In genomic region chr2:203878060-203878459, GRCh38 we compare ENCODE assay signal across 27 cellular contexts. TPM values are rescaled to one million over a fixed set of nuclear protein-coding genes. Genes with fewer than 3 reads are reported as not detected.
A peak's percentile ranks its signal among the peaks of the same experiment; 100 is the strongest.
DNase-seq lines count a peak whose midpoint lies in the region; ATAC-seq, FAIRE-seq and TF ChIP-seq lines count a peak whose summit lies in the region.
"Had no signal": no experiment of that assay in that cellular context is flagged by ENCODE, and none has a peak within 500 bp of the region (broad histone marks: within the 10 kb centered on the region; RNA-seq: fewer than 3 reads in every experiment).

No MANE protein-coding gene starts in this region.

- no peak for TF ChIP-seq EP300 in K562 (IDR thresholded peaks at IDR 0.05; ENCODE audit: low read length)

- DNase-seq in activated CD4-positive, CD25-positive, alpha-beta regulatory T cell (lab: John Stamatoyannopoulos, UW): no peak
- DNase-seq in GM23248 (peak; percentile 56), K562 (ENCODE audit: extremely low read depth in 1 of 4, low spot score in 3 of 4) (no peak), renal cortical epithelial cell (ENCODE audit: low read depth) (peak; percentile 8), NCI-H524 (lab: John Stamatoyannopoulos, UW) (no peak)
- DNase-seq: activated CD4-positive, alpha-beta T cell treated with anti-CD3 and anti-CD28 coated beads, Interleukin-2, amount 50 U/mL, for 1 hour; activated CD8-positive, alpha-beta memory T cell treated with anti-CD3 and anti-CD28 coated beads, Interleukin-2, amount 50 U/mL, for 4 hours; amniotic stem cell; heart right ventricle; MM.1S; NCI-H1417 treated with DMSO at 0.1 percent for 48 hours; NCI-H2171; NCI-H82; posterior cingulate gyrus; SHP77; sigmoid colon; stimulated activated CD8-positive, alpha-beta memory T cell treated with anti-CD3 and anti-CD28 coated beads, Interleukin-4, amount 100 ng/mL, for 48 hours; substantia nigra; upper lobe of right lung had no signal

- H3K36me3 ChIP-seq in GM23248 (ENCODE audit: low read depth) (no peaks in the 10 kb centered on the region), K562 (ENCODE audit: control insufficient read depth, insufficient read depth, low read length) (no peaks in the 10 kb centered on the region)
- H3K36me3 ChIP-seq: heart right ventricle, sigmoid colon, upper lobe of right lung had no signal

- no peaks in the 10 kb centered on the region for H3K9me1 ChIP-seq in K562 (ENCODE audit: control insufficient read depth, insufficient read depth, low read length)

- H3K27me3 ChIP-seq in GM23248 (replicated peaks; ENCODE audit: insufficient read depth) (peaks cover 31% of the 10 kb centered on the region; the same call in 1 of the 2 replicates), K562 (ENCODE audit: control insufficient read depth in 2 of 2, insufficient read depth in 2 of 2, low read length in 2 of 2) (no peaks in the 10 kb centered on the region; a peak in 1 of 5 replicates)
- H3K27me3 ChIP-seq: heart right ventricle, sigmoid colon, upper lobe of right lung had no signal

- H4K20me1 ChIP-seq in GM23248 (ENCODE audit: insufficient read depth) (no peaks in the 10 kb centered on the region), K562 (replicated peaks; ENCODE audit: control insufficient read depth, insufficient read depth, low read length) (no peaks in the 10 kb centered on the region)

- H3K79me2 ChIP-seq in GM23248 (ENCODE audit: insufficient read depth): no peaks in the 10 kb centered on the region
- no peaks in the 10 kb centered on the region for H3K79me2 ChIP-seq in K562 (ENCODE audit: control insufficient read depth, insufficient read depth, low read length)

- ATAC-seq in activated CD4-positive, CD25-positive, alpha-beta regulatory T cell treated with anti-CD3 and anti-CD28 coated beads, Interleukin-2, amount 50 U/mL, for 24 hours: peak; percentile 8 to 27
- ATAC-seq in K562 (no peak), GM18519 (IDR thresholded peaks at IDR 0.05; ENCODE audit: low FRiP score, unreplicated experiment) (no peak), GM21367 (IDR thresholded peaks at IDR 0.05; ENCODE audit: unreplicated experiment) (no peak)
- ATAC-seq: heart right ventricle, upper lobe of right lung had no signal

- H3K9me2 ChIP-seq in GM23248 (ENCODE audit: insufficient read depth): no peaks in the 10 kb centered on the region

- no peaks in the 10 kb centered on the region for H3F3A ChIP-seq in GM23248 (ENCODE audit: insufficient read depth)

- H3K4me2 ChIP-seq in GM23248 (ENCODE audit: unreplicated experiment): no peak overlapping the region
- H3K4me2 ChIP-seq in K562 (ENCODE audit: insufficient read depth, low read length): no peak overlapping the region

- H3K4me3 ChIP-seq in GM23248 (no peak overlapping the region), K562 (no peak overlapping the region)
- H3K4me3 ChIP-seq: heart right ventricle, sigmoid colon, upper lobe of right lung had no signal

- 1 to 4% methylated on average over 5 of the region's 5 CpGs for WGBS in GM23248 (ENCODE audit: low coverage in 1 of 2, low lambda C conversion rate in 2 of 2, missing lambda C conversion rate in 2 of 2), 2 experiments
- 0% methylated on average over 5 of the region's 5 CpGs for WGBS in K562 (ENCODE audit: insufficient coverage, low coverage, missing lambda C conversion rate)

- H3K27ac ChIP-seq in GM23248: no peak overlapping the region
- H3K27ac ChIP-seq in K562 (ENCODE audit: extremely low read depth, low read depth, low read length): no peak overlapping the region
- H3K27ac ChIP-seq: C4-2B, heart right ventricle, sigmoid colon, upper lobe of right lung had no signal

- in situ Hi-C loops in GM23248 (cut with MboI) (no loop called here), K562 (cut with MboI) (no loop called here)

- no peaks in the 10 kb centered on the region for H3K9me3 ChIP-seq in GM23248 (ENCODE audit: low read depth)
- no peaks in the 10 kb centered on the region for H3K9me3 ChIP-seq in K562 (replicated peaks; ENCODE audit: control insufficient read depth, insufficient read depth, low read depth, low read length)
- H3K9me3 ChIP-seq: heart right ventricle, sigmoid colon, upper lobe of right lung had no signal

- no peak for TF ChIP-seq CTCF in K562 (IDR thresholded peaks at IDR 0.05 in 2 of 3, conservative IDR thresholded peaks at IDR 0.05 in 1 of 3; ENCODE audit: insufficient read depth in 2 of 3, low read depth in 1 of 3, low read length in 3 of 3)

- no TSS peak for BruUV-seq in K562 (replicated peaks; lab: Mats Ljungman, UMichigan)

- no peak for FAIRE-seq in K562 (lab: Jason Lieb, UNC)
- FAIRE-seq: D721Med, H1 had no signal

- H3K9ac ChIP-seq in GM23248 (no peak overlapping the region), K562 (ENCODE audit: insufficient read depth in 1 of 2, low read depth in 2 of 2, low read length in 2 of 2) (no peak overlapping the region)

- CTCF ChIA-PET in K562 (lab: Yijun Ruan, JAX; ENCODE audit: low intra/inter-chr PET ratio): no interaction called here

- H2AFZ ChIP-seq in GM23248 (no peak overlapping the region), K562 (ENCODE audit: low read depth, low read length) (no peak overlapping the region)

- POLR2A ChIA-PET in K562 (lab: Yijun Ruan, JAX): no interaction called here

- no peak for TF ChIP-seq RAD21 in K562 (CRISPR knock-in tag; conservative IDR thresholded peaks at IDR 0.05 in 1 of 2, IDR thresholded peaks at IDR 0.05 in 1 of 2)

- intact Hi-C loops in K562 (cut with micrococcal nuclease): no loop called here

- TF ChIP-seq POLR2A in K562 (conservative IDR thresholded peaks at IDR 0.05): no peak

- no peaks in the 10 kb centered on the region for H3K4me1 ChIP-seq in GM23248 (ENCODE audit: insufficient read depth)
- H3K4me1 ChIP-seq in K562 (replicated peaks in 1 of 2; ENCODE audit: control insufficient read depth in 2 of 2, insufficient read depth in 2 of 2, low read length in 2 of 2): no peaks in the 10 kb centered on the region
- H3K4me1 ChIP-seq: upper lobe of right lung had no signal

TF ChIP-seq in K562, 482 proteins besides CTCF, POLR2A, EP300 and RAD21 (continues in another document):
- TF ChIP-seq RFX1 (IDR thresholded peaks at IDR 0.05) (peak; percentile 7; the same call in 1 of the 2 replicates), ARID2 (IDR thresholded peaks at IDR 0.05) (no peak), TCFL5 (CRISPR knock-in tag; conservative IDR thresholded peaks at IDR 0.05) (no peak)

RNA-seq across cellular contexts. Expression of gene CTLA4, which starts 10.5 kb away (rescaled TPM):
- total RNA-seq in GM23248 (2014; rRNA removed; shearing (Covaris generic)): not detected in 2 replicates
- polyA plus RNA-seq in GM23248 (2016; fragmentation: Nextera tagmentation; extraction: Ambion mirVana) (not detected in 2 replicates), K562 (2011; rRNA removed) (not detected in 2 replicates), K562 (2014; fragmentation: Illumina TruSeq; extraction: Trizol) (0.10 and 0.11 TPM in 2 replicates), K562 (2014; fragmentation: Nextera tagmentation; extraction: Ambion mirVana) (under 1 TPM in 1 of 2 experiments, not detected in 1; 0.10 TPM), K562 (2014; rRNA removed) (0.08 and 0.17 TPM in 2 replicates)
- not detected in 2 replicates for total RNA-seq in K562 (2011; cell fraction: chromatin; rRNA removed; ENCODE audit: low replicate concordance)
- not detected in 2 replicates for total RNA-seq in K562 (2011; cell fraction: nucleolus; rRNA removed)
- not detected in 2 replicates for total RNA-seq in K562 (2011; cell fraction: nucleoplasm; rRNA removed)
- total RNA-seq in K562 (2014; rRNA removed) (not detected in 2 replicates), K562 (2014; rRNA removed; fragmentation: Illumina TruSeq; extraction: Trizol) (0.22 TPM in 1 of 2 replicates, not detected in the other), K562 (2015; rRNA removed; fragmentation: Illumina TruSeq; extraction: Trizol) (0.11 TPM in 1 of 2 replicates, not detected in the other), K562 (2021) (0.11 and 0.40 TPM in 2 replicates), renal cortical epithelial cell (not detected in 2 replicates)
- not detected in 2 replicates for polyA plus RNA-seq in K562 (2011; cell fraction: cytosol; rRNA removed)
- polyA plus RNA-seq in K562 (2011; cell fraction: nucleus; rRNA removed): not detected in 2 replicates
- polyA plus RNA-seq in K562 (2012): 0.46 TPM in 1 of 2 replicates, not detected in the other
- not detected in 2 replicates for polyA minus RNA-seq in K562 (2011; rRNA and poly(A)+ RNA removed)
- polyA minus RNA-seq in K562 (2011; cell fraction: cytosol; rRNA and poly(A)+ RNA removed): not detected in 2 replicates
- polyA minus RNA-seq in K562 (2011; cell fraction: nucleus; rRNA and poly(A)+ RNA removed): not detected in 2 replicates
- total RNA-seq: H1 had no signal
- polyA plus RNA-seq: H1, IgD-negative memory B cell, liver had no signal

RNA-seq across cellular contexts. Expression of gene ICOS, which starts 58.5 kb away (rescaled TPM):
- not detected in 2 replicates for total RNA-seq in GM23248 (2014; rRNA removed; shearing (Covaris generic))
- polyA plus RNA-seq in GM23248 (2016; fragmentation: Nextera tagmentation; extraction: Ambion mirVana) (not detected in 2 replicates), K562 (2011; rRNA removed) (not detected in 2 replicates), K562 (2014; fragmentation: Illumina TruSeq; extraction: Trizol) (not detected in 2 replicates), K562 (2014; fragmentation: Nextera tagmentation; extraction: Ambion mirVana) (not detected), K562 (2014; rRNA removed) (not detected in 2 replicates)
- not detected in 2 replicates for total RNA-seq in K562 (2011; cell fraction: chromatin; rRNA removed; ENCODE audit: low replicate concordance)
- not detected in 2 replicates for total RNA-seq in K562 (2011; cell fraction: nucleolus; rRNA removed)
- not detected in 2 replicates for total RNA-seq in K562 (2011; cell fraction: nucleoplasm; rRNA removed)
- total RNA-seq in K562 (2014; rRNA removed) (not detected in 2 replicates), K562 (2014; rRNA removed; fragmentation: Illumina TruSeq; extraction: Trizol) (not detected in 2 replicates), K562 (2015; rRNA removed; fragmentation: Illumina TruSeq; extraction: Trizol) (not detected in 2 replicates), K562 (2021) (0.27 TPM in 1 of 2 replicates, not detected in the other), renal cortical epithelial cell (not detected in 2 replicates)
- not detected in 2 replicates for polyA plus RNA-seq in K562 (2011; cell fraction: cytosol; rRNA removed)
- polyA plus RNA-seq in K562 (2011; cell fraction: nucleus; rRNA removed): not detected in 2 replicates
- not detected in 2 replicates for polyA plus RNA-seq in K562 (2012)
- polyA minus RNA-seq in K562 (2011; rRNA and poly(A)+ RNA removed): not detected in 2 replicates
- not detected in 2 replicates for polyA minus RNA-seq in K562 (2011; cell fraction: cytosol; rRNA and poly(A)+ RNA removed)
- polyA minus RNA-seq in K562 (2011; cell fraction: nucleus; rRNA and poly(A)+ RNA removed): not detected in 2 replicates
- total RNA-seq: H1 had no signal
- polyA plus RNA-seq: H1 had no signal

Comparison
In these comparisons a context has a peak if more than half of its experiments do, and no peak if none do; other contexts are left out.
1. ATAC-seq: peak in activated CD4-positive, CD25-positive, alpha-beta regulatory T cell treated with anti-CD3 and anti-CD28 coated beads, Interleukin-2, amount 50 U/mL, for 24 hours (2 of 2); none in K562 (single experiment), GM18519 (single experiment) and GM21367 (single experiment).
2. DNase-seq: peak in GM23248 (single experiment) and renal cortical epithelial cell (single experiment); none in activated CD4-positive, CD25-positive, alpha-beta regulatory T cell (0 of 4), K562 (0 of 4) and NCI-H524 (0 of 2).